ENCODE assay signal across 11 cellular contexts in the genomic region with DNA sequence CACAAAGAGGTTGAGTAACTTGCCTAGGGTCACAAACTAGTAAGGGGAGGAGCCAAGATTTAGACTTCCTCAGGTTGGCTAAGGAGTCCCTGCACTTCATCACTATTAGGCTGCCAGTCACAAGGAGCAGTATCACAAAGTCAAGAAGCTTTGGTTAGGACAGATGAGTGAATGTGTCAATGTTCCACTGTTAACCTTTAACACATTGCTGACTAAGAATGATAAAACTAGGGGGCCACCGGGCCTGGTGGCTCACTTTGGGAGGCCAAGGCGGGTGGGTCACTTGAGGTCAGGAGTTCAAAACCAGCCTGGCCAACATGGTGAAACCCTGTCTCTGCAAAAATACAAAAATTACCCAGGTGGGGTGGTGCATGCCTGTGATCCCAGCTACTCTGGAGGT. TPM values are rescaled to one million over a fixed set of nuclear protein-coding genes. Genes with fewer than 3 reads are reported as not detected.
DNase-seq lines count a peak whose midpoint lies in the region; ATAC-seq and TF ChIP-seq lines count a peak whose summit lies in the region.
"Had no signal": no experiment of that assay in that cellular context is flagged by ENCODE, and none has a peak within 500 bp of the region (broad histone marks: within the 10 kb centered on the region; RNA-seq: fewer than 3 reads in every experiment).

No MANE protein-coding gene starts in this region.

- dilution Hi-C loops in IMR-90 (cut with HindIII; ENCODE audit: low sequenced_read_pairs, unreplicated experiment) = no loop called here

- peaks cover 8% of the 10 kb centered on the region for H3K9me1 ChIP-seq in IMR-90 (ENCODE audit: insufficient read depth, low read length)

- no peaks in the 10 kb centered on the region for H3K27me3 Mint-ChIP-seq in activated T-cell treated with anti-CD3 and anti-CD28 coated beads, Interleukin-2, amount 50 U/mL, for 24 hours
- no peaks in the 10 kb centered on the region for H3K27me3 Mint-ChIP-seq in stimulated activated naive B cell treated with anti-CD40 and anti-IgM and Interleukin-4, amounts not matched to agents 10 μg/mL and 1 μg/mL and 100 μg/mL, for 72 hours
- H3K27me3 Mint-ChIP-seq in HFFc6 (ENCODE audit: insufficient read depth) = no peaks in the 10 kb centered on the region; the same call in 1 of the 2 replicates

- H2BK5ac ChIP-seq in IMR-90 (ENCODE audit: low read depth, low read length, poor library complexity, severe bottlenecking) = no peak overlapping the region

- H3K9me3 Mint-ChIP-seq in activated T-cell treated with anti-CD3 and anti-CD28 coated beads, Interleukin-2, amount 50 U/mL, for 24 hours = peaks cover 10% of the 10 kb centered on the region
- peaks cover 13 to 16% of the 10 kb centered on the region in 2 donors for H3K9me3 Mint-ChIP-seq in stimulated activated naive B cell treated with anti-CD40 and anti-IgM and Interleukin-4, amounts not matched to agents 10 μg/mL and 1 μg/mL and 100 μg/mL, for 72 hours
- H3K9me3 Mint-ChIP-seq in HFFc6 = peaks cover 10% of the 10 kb centered on the region

- intact Hi-C loops in IMR-90 (cut with micrococcal nuclease) = no loop called here

- H3K14ac ChIP-seq in IMR-90 (replicated peaks; ENCODE audit: low read depth, low read length) = 0 out of 2 replicates have a peak overlapping the region, but pooled peaks have one; percentile 71

- no peak overlapping the region for H4K91ac ChIP-seq in IMR-90 (ENCODE audit: insufficient read depth, low read depth, low read length)

- no peak overlapping the region for H3K9ac ChIP-seq in IMR-90 (ENCODE audit: low read depth, low read length)

- no peak overlapping the region for H3K56ac ChIP-seq in IMR-90 (ENCODE audit: extremely low read depth, insufficient read depth, low read length)

- in situ Hi-C loops in IMR-90 (cut with MboI; ENCODE audit: low sequenced_read_pairs) = no loop called here

- DNase-seq in activated T-cell treated with anti-CD3 and anti-CD28 coated beads, Interleukin-2, amount 50 U/mL, for 24 hours = no peak
- DNase-seq in activated T-cell treated with anti-CD3 and anti-CD28 coated beads for 4 hours (no peak), IMR-90 (no peak), dermis blood vessel endothelial cell (no peak), HFFc6 (no peak)
- no peak for DNase-seq in stimulated activated naive B cell treated with anti-CD40 and anti-IgM and Interleukin-4, amounts not matched to agents 10 μg/mL and 1 μg/mL and 100 μg/mL, for 72 hours
- DNase-seq in activated effector memory CD4-positive, alpha-beta T cell treated with anti-CD3 and anti-CD28 coated beads, Interleukin-2, amount 50 U/mL, for 16 hours = no peak

- no peak for TF ChIP-seq RAD21 in IMR-90 (IDR thresholded peaks at IDR 0.05; ENCODE audit: low read length)

- no peak overlapping the region for H3K4me2 ChIP-seq in IMR-90 (ENCODE audit: low read depth, low read length)

- H3K23ac ChIP-seq in IMR-90 (ENCODE audit: low read depth, low read length) = no peak overlapping the region

- no peak overlapping the region for H2BK120ac ChIP-seq in IMR-90 (ENCODE audit: low read depth, low read length)

- no peak for TF ChIP-seq POLR2A in IMR-90 (IDR thresholded peaks at IDR 0.05; ENCODE audit: low read depth, low read length)

- H3K27me3 ChIP-seq in IMR-90 (ENCODE audit: control insufficient read depth, insufficient read depth, low read length) = no peaks in the 10 kb centered on the region
- H3K27me3 ChIP-seq: esophagus muscularis mucosa, vagina had no signal

- CTCF ChIA-PET in IMR-90 (lab: Yijun Ruan, JAX) = no interaction called here

- H3K18ac ChIP-seq in IMR-90 (ENCODE audit: low read depth, low read length) = no peak overlapping the region

- POLR2A ChIA-PET in IMR-90 (lab: Charles Lee; ENCODE audit: unreplicated experiment) = no interaction called here

- no peak overlapping the region for H4K5ac ChIP-seq in IMR-90 (ENCODE audit: low read depth, low read length)

- H3K4me3 ChIP-seq in IMR-90 (ENCODE audit: insufficient read depth, low read depth, low read length) = no peak overlapping the region
- H3K4me3 ChIP-seq: esophagus muscularis mucosa, lung, vagina had no signal

- H2BK20ac ChIP-seq in IMR-90 (ENCODE audit: low read depth, low read length) = no peak overlapping the region

- H3K4me1 ChIP-seq in IMR-90 (ENCODE audit: control insufficient read depth, insufficient read depth, low read length) = no peaks in the 10 kb centered on the region
- H3K4me1 ChIP-seq: vagina had no signal

- peak overlapping the region; percentile 83 for H3K27ac Mint-ChIP-seq in activated T-cell treated with anti-CD3 and anti-CD28 coated beads, Interleukin-2, amount 50 U/mL, for 24 hours
- H3K27ac Mint-ChIP-seq in stimulated activated naive B cell treated with anti-CD40 and anti-IgM and Interleukin-4, amounts not matched to agents 10 μg/mL and 1 μg/mL and 100 μg/mL, for 72 hours = peak overlapping the region; percentile 81
- H3K27ac Mint-ChIP-seq in HFFc6 = no peak overlapping the region

- no CpG with 5 or more reads among the region's 2 CpGs for WGBS in IMR-90 (ENCODE audit: extremely low coverage in 2 of 2, insufficient read length in 1 of 2), 2 experiments

- peaks cover 3% of the 10 kb centered on the region; the same call in 1 of the 2 replicates for H3K36me3 ChIP-seq in IMR-90 (ENCODE audit: control insufficient read depth, insufficient read depth, low read length)
- H3K36me3 ChIP-seq: esophagus muscularis mucosa, vagina had no signal

- H2AK5ac ChIP-seq in IMR-90 (ENCODE audit: low read depth, low read length) = no peak overlapping the region

- peak; percentile 76 for ATAC-seq in HG02623 (IDR thresholded peaks at IDR 0.05; ENCODE audit: unreplicated experiment)
- no peak for ATAC-seq in IMR-90 (ENCODE audit: low read depth)
- ATAC-seq in stimulated activated naive B cell treated with anti-CD40 and anti-IgM and Interleukin-4, amounts not matched to agents 10 μg/mL and 1 μg/mL and 100 μg/mL, for 72 hours (replicated peaks) = peak; percentile 64 to 81

- H3K79me1 ChIP-seq in IMR-90 (ENCODE audit: low read depth in 1 of 2, low read length in 2 of 2) = peaks cover 28 to 62% of the 10 kb centered on the region in 2 experiments

- H4K8ac ChIP-seq in IMR-90 (ENCODE audit: low read depth in 2 of 2, low read length in 2 of 2) = no peak overlapping the region

- BruUV-seq in IMR-90 (replicated peaks; lab: Mats Ljungman, UMichigan) = no TSS peak

- no peak overlapping the region for H2BK15ac ChIP-seq in IMR-90 (ENCODE audit: low read depth, low read length)

- H3K4me1 Mint-ChIP-seq in activated T-cell treated with anti-CD3 and anti-CD28 coated beads, Interleukin-2, amount 50 U/mL, for 24 hours (ENCODE audit: low read depth) = peaks cover 95% of the 10 kb centered on the region
- peaks cover 36 to 72% of the 10 kb centered on the region in 2 donors for H3K4me1 Mint-ChIP-seq in stimulated activated naive B cell treated with anti-CD40 and anti-IgM and Interleukin-4, amounts not matched to agents 10 μg/mL and 1 μg/mL and 100 μg/mL, for 72 hours
- peaks cover 8% of the 10 kb centered on the region for H3K4me1 Mint-ChIP-seq in HFFc6 (ENCODE audit: low read depth)

- H3K9me3 ChIP-seq in IMR-90 (ENCODE audit: control insufficient read depth, insufficient read depth, low read length) = no peaks in the 10 kb centered on the region; the same call in 1 of the 2 replicates
- H3K9me3 ChIP-seq: vagina had no signal

- peak overlapping the region; percentile 7 for H3K4me3 Mint-ChIP-seq in activated T-cell treated with anti-CD3 and anti-CD28 coated beads, Interleukin-2, amount 50 U/mL, for 24 hours
- no peak overlapping the region for H3K4me3 Mint-ChIP-seq in stimulated activated naive B cell treated with anti-CD40 and anti-IgM and Interleukin-4, amounts not matched to agents 10 μg/mL and 1 μg/mL and 100 μg/mL, for 72 hours
- H3K4me3 Mint-ChIP-seq in HFFc6 = no peak overlapping the region

- no peak for TF ChIP-seq CTCF in IMR-90 (conservative IDR thresholded peaks at IDR 0.05; ENCODE audit: low read depth, low read length)
- TF ChIP-seq CTCF in HFFc6 (IDR thresholded peaks at IDR 0.05) = no peak

- peaks cover 71% of the 10 kb centered on the region for H3K36me3 Mint-ChIP-seq in activated T-cell treated with anti-CD3 and anti-CD28 coated beads, Interleukin-2, amount 50 U/mL, for 24 hours (ENCODE audit: low read depth)
- peaks cover 44 to 80% of the 10 kb centered on the region in 2 donors for H3K36me3 Mint-ChIP-seq in stimulated activated naive B cell treated with anti-CD40 and anti-IgM and Interleukin-4, amounts not matched to agents 10 μg/mL and 1 μg/mL and 100 μg/mL, for 72 hours
- peaks cover 31% of the 10 kb centered on the region for H3K36me3 Mint-ChIP-seq in HFFc6 (ENCODE audit: low read depth)

- no peak overlapping the region for H2AK9ac ChIP-seq in IMR-90 (replicated peaks; ENCODE audit: low read depth, low read length, poor library complexity)

- H4K20me1 ChIP-seq in IMR-90 (ENCODE audit: insufficient read depth, low read length) = peaks cover 20% of the 10 kb centered on the region

- no peak overlapping the region for H2AFZ ChIP-seq in IMR-90 (replicated peaks; ENCODE audit: low read length, poor library complexity)

- H3K4ac ChIP-seq in IMR-90 (ENCODE audit: low read depth, low read length) = no peak overlapping the region

- no peak overlapping the region for H3K27ac ChIP-seq in IMR-90 (ENCODE audit: insufficient read depth, low read length)
- H3K27ac ChIP-seq: esophagus muscularis mucosa, vagina had no signal

TF ChIP-seq in IMR-90, 13 proteins besides CTCF, POLR2A, EP300 and RAD21 (continues in another document):
- TF ChIP-seq FOS (IDR thresholded peaks at IDR 0.05; ENCODE audit: low read depth, low read length) = no peak
- no peak for TF ChIP-seq MXI1 (IDR thresholded peaks at IDR 0.05; ENCODE audit: borderline replicate concordance, low read depth, low read length)
- no peak for TF ChIP-seq RCOR1 (IDR thresholded peaks at IDR 0.05; ENCODE audit: insufficient replicate concordance, low read length)
- TF ChIP-seq, protein P1, sequence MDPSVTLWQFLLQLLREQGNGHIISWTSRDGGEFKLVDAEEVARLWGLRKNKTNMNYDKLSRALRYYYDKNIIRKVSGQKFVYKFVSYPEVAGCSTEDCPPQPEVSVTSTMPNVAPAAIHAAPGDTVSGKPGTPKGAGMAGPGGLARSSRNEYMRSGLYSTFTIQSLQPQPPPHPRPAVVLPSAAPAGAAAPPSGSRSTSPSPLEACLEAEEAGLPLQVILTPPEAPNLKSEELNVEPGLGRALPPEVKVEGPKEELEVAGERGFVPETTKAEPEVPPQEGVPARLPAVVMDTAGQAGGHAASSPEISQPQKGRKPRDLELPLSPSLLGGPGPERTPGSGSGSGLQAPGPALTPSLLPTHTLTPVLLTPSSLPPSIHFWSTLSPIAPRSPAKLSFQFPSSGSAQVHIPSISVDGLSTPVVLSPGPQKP (IDR thresholded peaks at IDR 0.05; ENCODE audit: borderline replicate concordance, low read depth, low read length) = no peak
- no peak for TF ChIP-seq NFE2L2 (IDR thresholded peaks at IDR 0.05; ENCODE audit: low read depth, low read length)
- TF ChIP-seq RFX5 (IDR thresholded peaks at IDR 0.05; ENCODE audit: low read depth, low read length) = no peak

RNA-seq across cellular contexts. Expression of a gene that starts 32.0 kb away (rescaled TPM):
- total RNA-seq in IMR-90 (2012; rRNA removed) (127 and 138 TPM in 2 replicates), dermis blood vessel endothelial cell (195 and 245 TPM in 2 replicates)
- polyA plus RNA-seq in IMR-90 (2012; rRNA removed) = 96.9 and 191 TPM in 2 replicates
- 27.3 and 34.3 TPM in 2 replicates for polyA plus RNA-seq in IMR-90 (2012; cell fraction: cytosol; rRNA removed)
- polyA plus RNA-seq in IMR-90 (2012; cell fraction: nucleus; rRNA removed; ENCODE audit: low replicate concordance) = 5.9 and 19.4 TPM in 2 replicates
- total RNA-seq in HFFc6 (2021; fragmentation: NEBNext Ultra II Directional; extraction: Animal tissue kit (Norgen Biotek cat#: 25700)) = 100 to 1,000 TPM; 128 to 197 (median 161) TPM
